8 cellular contexts compared by ENCODE assay signal in the genomic region with DNA sequence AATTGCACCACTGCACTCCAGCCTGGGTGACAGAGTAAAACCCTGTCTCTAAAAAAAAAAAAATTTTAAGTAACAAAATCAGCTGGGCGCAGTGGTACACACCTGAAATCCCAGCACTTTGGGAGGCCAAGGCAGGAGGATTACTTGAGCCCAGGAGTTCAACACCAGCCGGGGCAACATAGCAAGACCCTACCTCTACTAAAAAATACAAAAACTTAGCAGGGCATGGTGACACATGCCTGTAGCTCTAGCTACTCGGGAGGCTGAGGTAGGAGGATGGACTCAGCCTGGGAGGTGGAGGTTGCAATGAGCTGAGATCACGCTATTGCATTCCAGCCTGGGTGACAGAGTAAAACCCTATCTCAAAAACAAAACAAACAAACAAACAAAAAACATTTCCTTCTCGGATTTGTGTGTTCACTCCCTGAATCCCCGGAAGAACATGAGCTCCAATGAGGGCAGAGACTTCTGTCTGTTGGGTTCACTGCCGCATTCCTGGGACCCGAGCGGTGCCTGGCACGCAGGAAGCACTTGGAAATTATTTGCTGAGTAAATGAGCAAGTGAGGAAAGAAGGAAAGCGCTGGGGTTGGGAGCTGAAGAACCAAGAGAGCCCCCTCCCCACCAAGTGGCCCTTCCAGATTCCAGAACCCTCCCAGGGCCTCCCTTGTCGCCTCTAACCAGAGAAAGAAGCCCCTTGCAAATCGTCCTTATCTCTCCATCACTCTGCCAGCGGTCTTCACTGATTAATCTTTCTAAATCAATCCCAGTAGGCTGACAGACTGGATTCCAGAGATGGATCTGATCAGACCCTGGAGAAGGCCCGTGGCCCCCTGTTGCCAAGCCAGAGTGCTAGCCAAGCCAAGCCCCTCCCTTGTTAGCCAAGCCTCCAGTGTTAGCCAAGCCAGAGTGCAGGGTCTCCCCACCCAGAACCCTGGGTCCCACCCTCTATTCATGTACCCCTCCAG. TPM values are rescaled to one million over a fixed set of nuclear protein-coding genes. Genes with fewer than 3 reads are reported as not detected.
DNase-seq lines count a peak whose midpoint lies in the region; ATAC-seq and TF ChIP-seq lines count a peak whose summit lies in the region.
"Had no signal": no experiment of that assay in that cellular context is flagged by ENCODE, and none has a peak within 500 bp of the region (broad histone marks: within the 10 kb centered on the region; RNA-seq: fewer than 3 reads in every experiment).

No MANE protein-coding gene starts in this region.

- H3K36me3 ChIP-seq in body of pancreas (replicated peaks in 1 of 2; ENCODE audit: insufficient read depth in 1 of 2, low read depth in 2 of 2) (no peaks in the 10 kb centered on the region), lower lobe of right lung (peaks cover 7% of the 10 kb centered on the region), suprapubic skin (no peaks in the 10 kb centered on the region)

- peaks cover 55% of the 10 kb centered on the region for H3K27me3 Mint-ChIP-seq in T-helper 17 cell

- TF ChIP-seq POLR2A in body of pancreas (IDR thresholded peaks at IDR 0.05) (peak in 2 of 3 donors; percentile 35 to 47), suprapubic skin (IDR thresholded peaks at IDR 0.05) (no peak)

- 51 to 56% methylated on average over 15 of the region's 15 CpGs for WGBS in body of pancreas, 2 donors
- 59% methylated on average over 15 of the region's 15 CpGs for WGBS in suprapubic skin

- intact Hi-C loops in body of pancreas (cut with DNase I) (no loop called here), lower lobe of right lung (cut with DNase I) (no loop called here)

- H3K4me1 Mint-ChIP-seq in T-helper 17 cell: peaks cover 16% of the 10 kb centered on the region

- DNase-seq in HT1080 (ENCODE audit: low read depth): peak; percentile 33
- peak; percentile 43 to 61 (median 49) for DNase-seq in body of pancreas
- DNase-seq in lower lobe of right lung: peak; percentile 69
- no peak for DNase-seq in suprapubic skin (ENCODE audit: low spot score in 2 of 2)
- DNase-seq in T-helper 17 cell: no peak
- DNase-seq: MV-4-11 had no signal

- no peaks in the 10 kb centered on the region for H3K27me3 ChIP-seq in body of pancreas
- H3K27me3 ChIP-seq in lower lobe of right lung (ENCODE audit: low read depth): no peaks in the 10 kb centered on the region
- H3K27me3 ChIP-seq in suprapubic skin: no peaks in the 10 kb centered on the region

- no peak for TF ChIP-seq EP300 in suprapubic skin (IDR thresholded peaks at IDR 0.05)

- H3K4me3 ChIP-seq in body of pancreas: no peak overlapping the region
- H3K4me3 ChIP-seq in lower lobe of right lung: peak overlapping the region; percentile 96
- H3K4me3 ChIP-seq in suprapubic skin: peak overlapping the region; percentile 82

- peak overlapping the region; percentile 90 to 100 (median 98) for H3K27ac ChIP-seq in body of pancreas
- peak overlapping the region; percentile 99 for H3K27ac ChIP-seq in lower lobe of right lung
- H3K27ac ChIP-seq in suprapubic skin: peak overlapping the region; percentile 98

- no peak for TF ChIP-seq CTCF in body of pancreas (IDR thresholded peaks at IDR 0.05)
- TF ChIP-seq CTCF in lower lobe of right lung (IDR thresholded peaks at IDR 0.05): no peak
- no peak for TF ChIP-seq CTCF in suprapubic skin (IDR thresholded peaks at IDR 0.05)

- H3K4me1 ChIP-seq in body of pancreas (peaks cover 35% of the 10 kb centered on the region), lower lobe of right lung (peaks cover 60% of the 10 kb centered on the region), suprapubic skin (peaks cover 37% of the 10 kb centered on the region)

- H3K27ac Mint-ChIP-seq in T-helper 17 cell: no peak overlapping the region

- H3K9me3 ChIP-seq in body of pancreas (no peaks in the 10 kb centered on the region), lower lobe of right lung (no peaks in the 10 kb centered on the region), suprapubic skin (no peaks in the 10 kb centered on the region), T-helper 17 cell (ENCODE audit: control insufficient read depth, low read length, poor library complexity, severe bottlenecking) (no peaks in the 10 kb centered on the region)

- peak; percentile 10 for ATAC-seq in body of pancreas
- ATAC-seq in lower lobe of right lung: peak; percentile 17 to 20
- ATAC-seq in GM18520 (IDR thresholded peaks at IDR 0.05; ENCODE audit: unreplicated experiment): no peak
- no peak for ATAC-seq in GM19328 (IDR thresholded peaks at IDR 0.05; ENCODE audit: unreplicated experiment)
- no peak for ATAC-seq in T-helper 17 cell

- no peak overlapping the region for H3K4me3 Mint-ChIP-seq in T-helper 17 cell

- H3K36me3 Mint-ChIP-seq in T-helper 17 cell (ENCODE audit: low read depth): peaks cover 4% of the 10 kb centered on the region

RNA-seq across cellular contexts. Expression of gene TNRC18, which starts 6.2 kb away (rescaled TPM):
- 21.8 and 36.2 TPM in 2 replicates for total RNA-seq in HT1080 (2014; rRNA removed; shearing (Covaris generic))
- 39.0 and 50.3 TPM in 2 replicates for polyA plus RNA-seq in HT1080 (2015; cell fraction: cytosol; rRNA removed)
- 80.9 and 104 TPM in 2 replicates for polyA plus RNA-seq in HT1080 (2015; cell fraction: nucleus; rRNA removed)
- 100 to 1,000 TPM in 1 of 2 donors, 10 to 100 TPM in 1; 87.9 to 201 TPM for total RNA-seq in body of pancreas
- total RNA-seq in lower lobe of right lung: 104 TPM
- 100 to 1,000 TPM in 2 of 4 donors, 10 to 100 TPM in 2; 81.1 to 160 (median 104) TPM for total RNA-seq in suprapubic skin
- 10 to 100 TPM; 54.5 to 67.6 TPM for total RNA-seq in T-helper 17 cell

Comparison
In these comparisons a context has a peak if more than half of its experiments do, and no peak if none do; other contexts are left out.
1. DNase-seq: peak in HT1080 (single experiment), body of pancreas (4 of 4) and lower lobe of right lung (single experiment); none in suprapubic skin (0 of 2) and T-helper 17 cell (0 of 3).
2. ATAC-seq: peak in body of pancreas (single experiment) and lower lobe of right lung (2 of 2); none in GM18520 (single experiment), GM19328 (single experiment) and T-helper 17 cell (single experiment).
3. H3K4me3 ChIP-seq: peak in lower lobe of right lung (single experiment) and suprapubic skin (single experiment); none in body of pancreas (0 of 2).
4. POLR2A ChIP-seq: peak in body of pancreas (2 of 3); none in suprapubic skin (0 of 2).
5. Peak in every context shown above with its lines, with median percentiles within 50 percentile points of each other: H3K27ac ChIP-seq.